Comparison of ENCODE assay signal across 8 cellular contexts in the genomic region with DNA sequence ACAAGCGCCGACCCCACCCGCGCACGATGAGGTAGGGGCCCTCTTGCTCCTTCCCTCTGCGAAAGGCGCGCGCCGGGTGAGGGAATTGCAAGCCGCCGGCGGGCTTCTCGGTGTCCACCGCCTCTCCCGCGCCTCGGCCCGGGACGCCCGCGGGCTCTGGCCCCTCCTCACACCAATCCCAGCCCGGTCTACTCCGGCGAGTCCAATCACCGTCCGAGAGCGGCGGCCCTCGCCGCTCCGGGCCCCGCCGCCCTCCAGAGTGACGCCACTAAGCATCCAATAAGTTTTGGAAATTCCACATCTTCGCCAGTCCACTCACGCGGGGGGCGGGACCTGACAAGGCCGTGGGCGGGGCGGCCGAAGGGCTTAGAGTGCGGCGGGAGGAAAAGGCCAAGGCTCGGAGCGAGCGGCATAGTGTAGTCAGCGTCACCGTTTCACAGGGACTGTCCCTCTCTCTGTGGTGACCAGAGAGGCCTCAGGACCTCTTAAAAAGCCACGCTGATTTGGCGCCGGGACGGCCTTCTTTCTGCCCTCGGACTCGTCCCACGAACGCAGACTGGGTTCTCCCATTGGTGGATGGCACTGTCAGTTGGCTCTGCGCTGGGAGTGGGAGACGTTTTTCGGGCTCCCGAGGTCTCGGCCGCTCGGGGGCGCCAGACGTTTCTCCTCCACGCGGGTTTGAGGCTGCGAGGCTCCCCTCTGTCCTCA.
DNase-seq lines count a peak whose midpoint lies in the region; ATAC-seq lines count a peak whose summit lies in the region.

A gene with protein sequence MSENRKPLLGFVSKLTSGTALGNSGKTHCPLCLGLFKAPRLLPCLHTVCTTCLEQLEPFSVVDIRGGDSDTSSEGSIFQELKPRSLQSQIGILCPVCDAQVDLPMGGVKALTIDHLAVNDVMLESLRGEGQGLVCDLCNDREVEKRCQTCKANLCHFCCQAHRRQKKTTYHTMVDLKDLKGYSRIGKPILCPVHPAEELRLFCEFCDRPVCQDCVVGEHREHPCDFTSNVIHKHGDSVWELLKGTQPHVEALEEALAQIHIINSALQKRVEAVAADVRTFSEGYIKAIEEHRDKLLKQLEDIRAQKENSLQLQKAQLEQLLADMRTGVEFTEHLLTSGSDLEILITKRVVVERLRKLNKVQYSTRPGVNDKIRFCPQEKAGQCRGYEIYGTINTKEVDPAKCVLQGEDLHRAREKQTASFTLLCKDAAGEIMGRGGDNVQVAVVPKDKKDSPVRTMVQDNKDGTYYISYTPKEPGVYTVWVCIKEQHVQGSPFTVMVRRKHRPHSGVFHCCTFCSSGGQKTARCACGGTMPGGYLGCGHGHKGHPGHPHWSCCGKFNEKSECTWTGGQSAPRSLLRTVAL (minus strand): TSS at position 161 of the 708 bp plus-strand sequence. CDS start 548 bp downstream, outside the sequence.

- H3K4me3 Mint-ChIP-seq in central memory CD8-positive, alpha-beta T cell: peak within 1 kb of the TSS; percentile 78

- no peaks in the 10 kb centered on the region for H3K9me3 Mint-ChIP-seq in central memory CD8-positive, alpha-beta T cell

- no peak within 1 kb of the TSS for H3K27ac Mint-ChIP-seq in central memory CD8-positive, alpha-beta T cell (ENCODE audit: low read depth)

- H3K36me3 Mint-ChIP-seq in central memory CD8-positive, alpha-beta T cell (ENCODE audit: insufficient read depth): no peaks in the 10 kb centered on the region

- H3K27me3 Mint-ChIP-seq in central memory CD8-positive, alpha-beta T cell: no peaks in the 10 kb centered on the region

- H3K4me1 Mint-ChIP-seq in central memory CD8-positive, alpha-beta T cell: peaks cover 5% of the 10 kb centered on the region

- DNase-seq in AG08396 (ENCODE audit: low spot score) (peak; percentile 94), NCI-H2227 treated with DMSO at 0.1 percent for 48 hours (lab: John Stamatoyannopoulos, UW) (peak; percentile 99), islet precursor cell (peak; percentile 99)
- DNase-seq in activated CD4-positive, CD25-positive, alpha-beta regulatory T cell treated with anti-CD3 and anti-CD28 coated beads, Interleukin-2, amount 50 U/mL, for 16 hours (ENCODE audit: low read depth, low spot score): peak; percentile 62
- peak; percentile 60 to 66 for DNase-seq in central memory CD8-positive, alpha-beta T cell (ENCODE audit: low spot score in 2 of 2)
- peak; percentile 77 for DNase-seq in stimulated activated CD4-positive, alpha-beta T cell treated with anti-CD3 and anti-CD28 coated beads, Interleukin-12 subunit alpha, Interleukin-12 subunit beta, amount 100 ng/mL, for 4 hours

- peak; percentile 83 for ATAC-seq in GM18873 (IDR thresholded peaks at IDR 0.05; ENCODE audit: low FRiP score, unreplicated experiment)
- ATAC-seq in HG03139 (IDR thresholded peaks at IDR 0.05; ENCODE audit: unreplicated experiment): peak; percentile 88
- ATAC-seq in central memory CD8-positive, alpha-beta T cell (replicated peaks; ENCODE audit: extremely low read depth, poor library complexity, severe bottlenecking): peak; percentile 81

Comparison
In these comparisons a context has a peak if more than half of its experiments do, and no peak if none do; other contexts are left out.
1. Peak in every context shown above with its lines: DNase-seq and ATAC-seq.